Comparison of ENCODE assay signal across 2 cellular contexts in genomic region chr1:66681686-66682085, GRCh38.
TF ChIP-seq lines count a peak whose summit lies in the region.

No MANE protein-coding gene starts in this region.

TF ChIP-seq in SK-N-SH, 30 proteins besides CTCF, POLR2A, EP300 and RAD21 (continued from another document):
- peak; percentile 45 for TF ChIP-seq PBX3 (IDR thresholded peaks at IDR 0.05)

TF ChIP-seq in SK-N-SH treated with all-trans-retinoic acid at 6 μM for 48 hours, 23 proteins besides CTCF, POLR2A, EP300 and RAD21 (continued from another document):
- TF ChIP-seq CREB5 (CRISPR knock-in tag; IDR thresholded peaks at IDR 0.05; ENCODE audit: low read depth), result no peak
- TF ChIP-seq PPARA (CRISPR knock-in tag; IDR thresholded peaks at IDR 0.05; ENCODE audit: borderline replicate concordance), result no peak
TF ChIP-seq in SK-N-SH treated with all-trans-retinoic acid at 6 μM for 48 hours: peak in this region for 0.
